ENCODE assay signal across 11 cellular contexts in genomic region chr11:20026629-20027545, GRCh38.
DNase-seq lines count a peak whose midpoint lies in the region; ATAC-seq and TF ChIP-seq lines count a peak whose summit lies in the region.
"Had no signal": no experiment of that assay in that cellular context is flagged by ENCODE, and none has a peak within 500 bp of the region (broad histone marks: within the 10 kb centered on the region; RNA-seq: fewer than 3 reads in every experiment).

No MANE protein-coding gene starts in this region.

- TF ChIP-seq CTCF in HFFc6 (IDR thresholded peaks at IDR 0.05), result no peak
- TF ChIP-seq CTCF in osteocyte (IDR thresholded peaks at IDR 0.05), result no peak

- H3K36me3 Mint-ChIP-seq in HFFc6 (ENCODE audit: low read depth), result no peaks in the 10 kb centered on the region
- H3K36me3 Mint-ChIP-seq in osteocyte (ENCODE audit: unreplicated experiment), result no peaks in the 10 kb centered on the region
- H3K36me3 Mint-ChIP-seq: CD4-positive, alpha-beta memory T cell had no signal

- DNase-seq in HFFc6, result no peak
- DNase-seq in NCI-H526 (lab: John Stamatoyannopoulos, UW), result peak; percentile 99
- DNase-seq in osteocyte (ENCODE audit: extremely low spot score, unreplicated experiment), result no peak
- no peak for DNase-seq in cerebellar nuclear complex (lab: John Stamatoyannopoulos, UW)
- no peak for DNase-seq in AG20443 (ENCODE audit: low spot score)
- DNase-seq: activated T-cell treated with anti-CD3 and anti-CD28 coated beads, Interleukin-2, amount 50 U/mL, for 72 hours; CD4-positive, alpha-beta memory T cell; T1000 had no signal

- 0 out of 2 replicates have a peak overlapping the region, but pooled peaks have one; percentile 9 for H3K27ac Mint-ChIP-seq in HFFc6
- H3K27ac Mint-ChIP-seq in osteocyte (ENCODE audit: unreplicated experiment), result peak overlapping the region; percentile 47
- H3K27ac Mint-ChIP-seq: activated T-cell treated with anti-CD3 and anti-CD28 coated beads, Interleukin-2, amount 50 U/mL, for 72 hours; CD4-positive, alpha-beta memory T cell had no signal

- H3K27me3 Mint-ChIP-seq in HFFc6 (ENCODE audit: insufficient read depth), result peaks cover 2% of the 10 kb centered on the region
- no peaks in the 10 kb centered on the region for H3K27me3 Mint-ChIP-seq in osteocyte (ENCODE audit: unreplicated experiment)

- H3K4me3 Mint-ChIP-seq in HFFc6 (no peak overlapping the region), osteocyte (ENCODE audit: unreplicated experiment) (no peak overlapping the region)
- H3K4me3 Mint-ChIP-seq: activated T-cell treated with anti-CD3 and anti-CD28 coated beads, Interleukin-2, amount 50 U/mL, for 72 hours; CD4-positive, alpha-beta memory T cell had no signal

- H3K4me1 Mint-ChIP-seq in HFFc6 (ENCODE audit: low read depth) (peaks cover 45% of the 10 kb centered on the region), osteocyte (ENCODE audit: unreplicated experiment) (peaks cover 69% of the 10 kb centered on the region)
- H3K4me1 Mint-ChIP-seq: CD4-positive, alpha-beta memory T cell had no signal

- ATAC-seq in esophagus mucosa (peak; percentile 92), GM21360 (IDR thresholded peaks at IDR 0.05; ENCODE audit: unreplicated experiment) (no peak), GM18858 (IDR thresholded peaks at IDR 0.05; ENCODE audit: unreplicated experiment) (no peak)
- ATAC-seq: activated T-cell treated with anti-CD3 and anti-CD28 coated beads, Interleukin-2, amount 50 U/mL, for 72 hours had no signal

- H3K9me3 Mint-ChIP-seq in HFFc6, result no peaks in the 10 kb centered on the region
- no peaks in the 10 kb centered on the region for H3K9me3 Mint-ChIP-seq in osteocyte (ENCODE audit: unreplicated experiment)
- H3K9me3 Mint-ChIP-seq: activated T-cell treated with anti-CD3 and anti-CD28 coated beads, Interleukin-2, amount 50 U/mL, for 72 hours; CD4-positive, alpha-beta memory T cell had no signal

Comparison
In these comparisons a context has a peak if more than half of its experiments do, and no peak if none do; other contexts are left out.
1. DNase-seq: peak in NCI-H526 (2 of 2); none in HFFc6 (single experiment), osteocyte (single experiment), cerebellar nuclear complex (0 of 2) and AG20443 (single experiment).